Comparison of ENCODE assay signal across 1 cellular context in the genomic region with DNA sequence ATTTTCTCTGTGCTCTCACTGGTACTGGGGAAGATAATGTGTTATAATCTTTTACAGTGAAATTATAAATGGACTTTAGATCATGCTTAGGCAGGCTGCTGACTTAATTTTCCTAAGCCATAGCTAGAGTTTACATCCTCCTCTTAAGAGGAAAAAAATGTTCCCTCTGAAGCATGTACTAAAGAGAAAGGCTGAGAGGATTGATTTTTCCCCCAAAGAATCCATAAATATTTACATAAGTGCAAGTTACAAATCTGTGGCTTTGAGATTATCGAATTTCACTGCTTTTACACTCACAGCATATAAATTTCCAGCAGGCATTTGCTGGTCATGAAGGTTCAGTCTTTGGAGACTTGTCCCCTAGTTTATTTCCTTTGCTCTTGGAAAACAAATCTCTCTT.
TF ChIP-seq lines count a peak whose summit lies in the region.

No MANE protein-coding gene starts in this region.

TF ChIP-seq in IMR-90, 13 proteins besides CTCF, POLR2A, EP300 and RAD21 (continued from another document):
- no peak for TF ChIP-seq NFE2L2 (IDR thresholded peaks at IDR 0.05; ENCODE audit: low read depth, low read length)
- TF ChIP-seq, protein P1, sequence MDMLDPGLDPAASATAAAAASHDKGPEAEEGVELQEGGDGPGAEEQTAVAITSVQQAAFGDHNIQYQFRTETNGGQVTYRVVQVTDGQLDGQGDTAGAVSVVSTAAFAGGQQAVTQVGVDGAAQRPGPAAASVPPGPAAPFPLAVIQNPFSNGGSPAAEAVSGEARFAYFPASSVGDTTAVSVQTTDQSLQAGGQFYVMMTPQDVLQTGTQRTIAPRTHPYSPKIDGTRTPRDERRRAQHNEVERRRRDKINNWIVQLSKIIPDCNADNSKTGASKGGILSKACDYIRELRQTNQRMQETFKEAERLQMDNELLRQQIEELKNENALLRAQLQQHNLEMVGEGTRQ (IDR thresholded peaks at IDR 0.05; ENCODE audit: low read depth, low read length) = no peak
- no peak for TF ChIP-seq CEBPB (IDR thresholded peaks at IDR 0.05; ENCODE audit: low read depth, low read length)
- TF ChIP-seq, protein P2, sequence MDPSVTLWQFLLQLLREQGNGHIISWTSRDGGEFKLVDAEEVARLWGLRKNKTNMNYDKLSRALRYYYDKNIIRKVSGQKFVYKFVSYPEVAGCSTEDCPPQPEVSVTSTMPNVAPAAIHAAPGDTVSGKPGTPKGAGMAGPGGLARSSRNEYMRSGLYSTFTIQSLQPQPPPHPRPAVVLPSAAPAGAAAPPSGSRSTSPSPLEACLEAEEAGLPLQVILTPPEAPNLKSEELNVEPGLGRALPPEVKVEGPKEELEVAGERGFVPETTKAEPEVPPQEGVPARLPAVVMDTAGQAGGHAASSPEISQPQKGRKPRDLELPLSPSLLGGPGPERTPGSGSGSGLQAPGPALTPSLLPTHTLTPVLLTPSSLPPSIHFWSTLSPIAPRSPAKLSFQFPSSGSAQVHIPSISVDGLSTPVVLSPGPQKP (IDR thresholded peaks at IDR 0.05; ENCODE audit: borderline replicate concordance, low read depth, low read length) = no peak
- no peak for TF ChIP-seq MXI1 (IDR thresholded peaks at IDR 0.05; ENCODE audit: borderline replicate concordance, low read depth, low read length)
- no peak for TF ChIP-seq BHLHE40 (IDR thresholded peaks at IDR 0.05; ENCODE audit: low read depth, low read length)
- no peak for TF ChIP-seq RFX5 (IDR thresholded peaks at IDR 0.05; ENCODE audit: low read depth, low read length)
